Comparison of ENCODE assay signal across 14 cellular contexts in the genomic region with DNA sequence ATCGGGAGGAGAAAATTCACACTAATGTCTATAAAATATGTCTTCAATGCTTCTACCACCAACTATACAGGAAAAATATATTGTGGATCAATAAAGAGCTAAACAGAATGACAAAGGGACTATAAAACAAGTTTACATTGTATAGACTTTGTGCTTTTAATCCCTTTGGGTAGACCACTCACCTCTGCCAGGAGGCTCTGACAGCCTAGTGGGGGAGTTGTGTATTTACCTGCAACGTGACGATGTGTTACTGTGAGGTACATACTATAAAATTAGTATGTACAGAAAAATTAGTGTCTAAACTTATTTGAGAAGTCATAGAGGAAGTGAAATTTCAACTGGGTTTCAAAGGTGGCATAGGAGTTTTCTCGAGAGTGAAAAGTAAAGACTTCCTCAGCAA.
DNase-seq lines count a peak whose midpoint lies in the region; FAIRE-seq and TF ChIP-seq lines count a peak whose summit lies in the region.
"Had no signal": no experiment of that assay in that cellular context is flagged by ENCODE, and none has a peak within 500 bp of the region (broad histone marks: within the 10 kb centered on the region; RNA-seq: fewer than 3 reads in every experiment).

No MANE protein-coding gene starts in this region.

- H3K4me1 Mint-ChIP-seq in H9: no peaks in the 10 kb centered on the region; a peak in 1 of 4 replicates
- H3K4me1 Mint-ChIP-seq in mesothelial cell of epicardium: peaks cover 25% of the 10 kb centered on the region
- H3K4me1 Mint-ChIP-seq in type B pancreatic cell (ENCODE audit: unreplicated experiment): peaks cover 15% of the 10 kb centered on the region
- H3K4me1 Mint-ChIP-seq: CD4-positive, alpha-beta memory T cell had no signal

- H3K36me3 Mint-ChIP-seq in H9 (ENCODE audit: insufficient read depth in 1 of 3, low read depth in 3 of 3) (no peaks in the 10 kb centered on the region; a peak in 1 of 7 replicates), mesothelial cell of epicardium (no peaks in the 10 kb centered on the region), type B pancreatic cell (no peaks in the 10 kb centered on the region)
- H3K36me3 Mint-ChIP-seq: CD4-positive, alpha-beta memory T cell had no signal

- no peaks in the 10 kb centered on the region for H3K36me3 ChIP-seq in WERI-Rb-1
- H3K36me3 ChIP-seq in mesenchymal stem cell (ENCODE audit: control insufficient read depth in 1 of 2, insufficient read depth in 2 of 2, low read depth in 1 of 2, low read length in 2 of 2): no peaks in the 10 kb centered on the region
- H3K36me3 ChIP-seq: BE2C had no signal

- no peak overlapping the region for H3K18ac ChIP-seq in H9 (ENCODE audit: insufficient read length, low read depth, low read length)
- no peak overlapping the region for H3K18ac ChIP-seq in mesenchymal stem cell (ENCODE audit: low read depth in 1 of 2, low read length in 2 of 2)

- no peaks in the 10 kb centered on the region for H3K79me2 ChIP-seq in H9 (ENCODE audit: insufficient read depth, low read length)

- no peaks in the 10 kb centered on the region for H3K27me3 Mint-ChIP-seq in H9 (ENCODE audit: low read depth)
- H3K27me3 Mint-ChIP-seq in mesothelial cell of epicardium (ENCODE audit: low read depth): no peaks in the 10 kb centered on the region
- H3K27me3 Mint-ChIP-seq in type B pancreatic cell: no peaks in the 10 kb centered on the region
- H3K27me3 Mint-ChIP-seq: CD4-positive, alpha-beta memory T cell had no signal

- H3K4ac ChIP-seq in H9 (ENCODE audit: low read depth, low read length) (no peak overlapping the region), mesenchymal stem cell (ENCODE audit: low read depth in 1 of 2, low read length in 2 of 2) (no peak overlapping the region)

- no CpG with 5 or more reads among the region's 4 CpGs for WGBS in H9 (ENCODE audit: extremely low coverage, insufficient read length, low lambda C conversion rate)
- WGBS in mesenchymal stem cell: 100% methylated on average over 3 of the region's 4 CpGs

- H3K23ac ChIP-seq in H9 (ENCODE audit: insufficient read length, low read depth, low read length): no peak overlapping the region
- H3K23ac ChIP-seq in mesenchymal stem cell (ENCODE audit: low read length in 2 of 2): no peak overlapping the region

- H3K4me3 ChIP-seq in WERI-Rb-1 (ENCODE audit: low read depth, low read length): no peak overlapping the region
- no peak overlapping the region for H3K4me3 ChIP-seq in mesenchymal stem cell (ENCODE audit: insufficient read depth in 1 of 2, low read depth in 1 of 2, low read length in 2 of 2)
- H3K4me3 ChIP-seq: A549 had no signal

- H3T11ph ChIP-seq in H9 (ENCODE audit: low read length): no peak overlapping the region

- no peak overlapping the region for H2BK15ac ChIP-seq in H9 (ENCODE audit: low read depth, low read length)
- no peak overlapping the region for H2BK15ac ChIP-seq in mesenchymal stem cell (ENCODE audit: low read depth, poor library complexity, severe bottlenecking)

- no peaks in the 10 kb centered on the region for H3K79me1 ChIP-seq in H9 (ENCODE audit: insufficient read depth, low read depth, low read length, poor library complexity, severe bottlenecking)
- no peaks in the 10 kb centered on the region for H3K79me1 ChIP-seq in mesenchymal stem cell (replicated peaks; ENCODE audit: low read length, poor library complexity, severe bottlenecking)

- H3K27ac ChIP-seq in H9 (ENCODE audit: insufficient read length, low read depth, low read length) (no peak overlapping the region), WERI-Rb-1 (no peak overlapping the region), mesenchymal stem cell (ENCODE audit: low read length, poor library complexity, severe bottlenecking) (no peak overlapping the region)
- H3K27ac ChIP-seq: A549, C4-2B had no signal

- no peak for DNase-seq in H9
- no peak for DNase-seq in WERI-Rb-1
- no peak for DNase-seq in mesothelial cell of epicardium (ENCODE audit: low spot score in 2 of 2, unreplicated experiment in 2 of 2)
- DNase-seq in type B pancreatic cell (ENCODE audit: extremely low spot score, unreplicated experiment): no peak
- no peak for DNase-seq in mesenchymal stem cell
- DNase-seq in D721Med (ENCODE audit: insufficient read length, low spot score): no peak
- DNase-seq: BE2C; CD4-positive, alpha-beta memory T cell; DND-41; GDM1; IMR-90 had no signal

- no peak overlapping the region for H3K4me2 ChIP-seq in H9 (ENCODE audit: insufficient read depth, insufficient read length, low read length)
- no peak overlapping the region for H3K4me2 ChIP-seq in mesenchymal stem cell (ENCODE audit: low read length, poor library complexity, severe bottlenecking)
- H3K4me2 ChIP-seq: A549 had no signal

- H3K9ac ChIP-seq in H9 (ENCODE audit: extremely low read depth, insufficient read length, low read length): no peak overlapping the region
- no peak overlapping the region for H3K9ac ChIP-seq in mesenchymal stem cell (ENCODE audit: low read length)

- no peak overlapping the region for H2BK20ac ChIP-seq in H9 (ENCODE audit: low read depth, low read length, poor library complexity, severe bottlenecking)

- H3K4me3 Mint-ChIP-seq in H9 (no peak overlapping the region), mesothelial cell of epicardium (no peak overlapping the region), type B pancreatic cell (no peak overlapping the region)
- H3K4me3 Mint-ChIP-seq: CD4-positive, alpha-beta memory T cell had no signal

- H2BK12ac ChIP-seq in H9 (ENCODE audit: insufficient read length, low read depth, low read length) (no peak overlapping the region), mesenchymal stem cell (ENCODE audit: low read length in 2 of 2) (no peak overlapping the region)

- H3K23me2 ChIP-seq in H9 (ENCODE audit: insufficient read length, low read depth, low read length, poor library complexity, severe bottlenecking): no peaks in the 10 kb centered on the region

- H4K5ac ChIP-seq in H9 (ENCODE audit: insufficient read length, low read depth, low read length): no peak overlapping the region

- H3K14ac ChIP-seq in H9 (ENCODE audit: insufficient read depth, low read length): no peak overlapping the region
- H3K14ac ChIP-seq in mesenchymal stem cell (ENCODE audit: low read length in 2 of 2): no peak overlapping the region

- FAIRE-seq in D721Med (lab: Jason Lieb, UNC): no peak
- FAIRE-seq: A549, GM12892 had no signal

- H3K27ac Mint-ChIP-seq in H9 (no peak overlapping the region), mesothelial cell of epicardium (no peak overlapping the region), type B pancreatic cell (no peak overlapping the region)
- H3K27ac Mint-ChIP-seq: CD4-positive, alpha-beta memory T cell had no signal

- H2BK5ac ChIP-seq in H9 (ENCODE audit: insufficient read length, low read length) (no peak overlapping the region), mesenchymal stem cell (ENCODE audit: low read depth, low read length, poor library complexity, severe bottlenecking) (no peak overlapping the region)

- H3K56ac ChIP-seq in H9 (ENCODE audit: insufficient read length, low read depth, low read length): no peak overlapping the region

- H3K9me3 ChIP-seq in H9 (ENCODE audit: control insufficient read depth, low read depth, low read length) (no peaks in the 10 kb centered on the region), WERI-Rb-1 (ENCODE audit: severe bottlenecking) (peaks cover 6% of the 10 kb centered on the region), mesenchymal stem cell (ENCODE audit: control insufficient read depth, low read length) (peaks cover 12% of the 10 kb centered on the region)
- H3K9me3 ChIP-seq: BE2C had no signal

- H2AFZ ChIP-seq in H9 (ENCODE audit: low read length) (no peak overlapping the region), mesenchymal stem cell (ENCODE audit: low read depth, low read length) (no peak overlapping the region)

- H4K20me1 ChIP-seq in H9 (ENCODE audit: control insufficient read depth, insufficient read depth, insufficient read length): no peaks in the 10 kb centered on the region

- H2BK120ac ChIP-seq in H9 (ENCODE audit: low read depth, low read length, poor library complexity, severe bottlenecking) (no peak overlapping the region), mesenchymal stem cell (ENCODE audit: low read depth, low read length) (no peak overlapping the region)

- H3K27me3 ChIP-seq in H9 (ENCODE audit: insufficient read depth, low read length) (no peaks in the 10 kb centered on the region), WERI-Rb-1 (ENCODE audit: insufficient read depth, low read depth, severe bottlenecking) (no peaks in the 10 kb centered on the region), mesenchymal stem cell (ENCODE audit: control insufficient read depth in 1 of 2, insufficient read depth in 1 of 2, low read length in 2 of 2) (no peaks in the 10 kb centered on the region)
- H3K27me3 ChIP-seq: BE2C had no signal

- H2AK5ac ChIP-seq in H9 (ENCODE audit: insufficient read length, low read length) (no peak overlapping the region), mesenchymal stem cell (ENCODE audit: low read length, severe bottlenecking) (no peak overlapping the region)

- H4K8ac ChIP-seq in H9 (replicated peaks; ENCODE audit: insufficient read length, low read depth, low read length): no peak overlapping the region
- H4K8ac ChIP-seq in mesenchymal stem cell (ENCODE audit: low read length): no peak overlapping the region

- H3K9me3 Mint-ChIP-seq in H9 (peaks cover 2 to 3% of the 10 kb centered on the region in 2 experiments; a peak in 1 of 5 replicates), mesothelial cell of epicardium (peaks cover 7% of the 10 kb centered on the region), type B pancreatic cell (no peaks in the 10 kb centered on the region)

- no peak overlapping the region for H4K91ac ChIP-seq in H9 (ENCODE audit: insufficient read length, low read depth, low read length)
- no peak overlapping the region for H4K91ac ChIP-seq in mesenchymal stem cell (ENCODE audit: low read length)

- peak; percentile 49 for TF ChIP-seq CTCF in H9 (conservative IDR thresholded peaks at IDR 0.05)
- TF ChIP-seq CTCF in WERI-Rb-1 (IDR thresholded peaks at IDR 0.05; ENCODE audit: low read depth, low read length): 0 out of 2 replicates have a peak, but pooled peaks have one; percentile 1
- TF ChIP-seq CTCF in mesothelial cell of epicardium (IDR thresholded peaks at IDR 0.05; ENCODE audit: unreplicated experiment): peak; percentile 22
- TF ChIP-seq CTCF in type B pancreatic cell (conservative IDR thresholded peaks at IDR 0.05): peak; percentile 53
- TF ChIP-seq CTCF in D721Med (IDR thresholded peaks at IDR 0.05; ENCODE audit: insufficient read depth, missing control alignments): no peak

- no peaks in the 10 kb centered on the region for H3K4me1 ChIP-seq in H9 (ENCODE audit: insufficient read depth, low read length)
- H3K4me1 ChIP-seq in mesenchymal stem cell (ENCODE audit: control insufficient read depth, insufficient read depth, low read depth, low read length): no peaks in the 10 kb centered on the region
- H3K4me1 ChIP-seq: A549, BE2C had no signal
